In genomic region chr2:65605427-65606058, GRCh38 we compare ENCODE assay signal across 13 cellular contexts.
DNase-seq lines count a peak whose midpoint lies in the region; ATAC-seq and TF ChIP-seq lines count a peak whose summit lies in the region.
"Had no signal": no experiment of that assay in that cellular context is flagged by ENCODE, and none has a peak within 500 bp of the region (broad histone marks: within the 10 kb centered on the region; RNA-seq: fewer than 3 reads in every experiment).

No MANE protein-coding gene starts in this region.

- H3K4me3 ChIP-seq in BLaER1 (0 out of 2 replicates have a peak overlapping the region, but pooled peaks have one; percentile 11), OCI-LY3 (ENCODE audit: low read length) (peak overlapping the region; percentile 48)
- H3K4me3 ChIP-seq: tibial nerve had no signal

- H4K20me1 ChIP-seq in BLaER1 (no peaks in the 10 kb centered on the region), OCI-LY3 (ENCODE audit: insufficient read depth, low read length) (no peaks in the 10 kb centered on the region)

- no peaks in the 10 kb centered on the region for H3K27me3 Mint-ChIP-seq in CD4-positive, alpha-beta T cell

- peak overlapping the region; percentile 18; the same call in 1 of the 2 replicates for H3K9ac ChIP-seq in BLaER1
- peak overlapping the region; percentile 28; the same call in 1 of the 2 replicates for H3K9ac ChIP-seq in OCI-LY3 (ENCODE audit: low read length)

- peak overlapping the region; percentile 84 for H3K4me2 ChIP-seq in BLaER1
- H3K4me2 ChIP-seq in OCI-LY3 (ENCODE audit: low read length) = peak overlapping the region; percentile 68

- H3K36me3 ChIP-seq in BLaER1 = no peaks in the 10 kb centered on the region
- no peaks in the 10 kb centered on the region for H3K36me3 ChIP-seq in OCI-LY3 (replicated peaks; ENCODE audit: low read depth, low read length)
- H3K36me3 ChIP-seq: tibial nerve had no signal

- no peak overlapping the region for H3K4me3 Mint-ChIP-seq in CD4-positive, alpha-beta T cell
- H3K4me3 Mint-ChIP-seq: activated T-cell treated with anti-CD3 and anti-CD28 coated beads, Interleukin-2, amount 50 U/mL, for 4 hours had no signal

- H3K9me3 Mint-ChIP-seq in CD4-positive, alpha-beta T cell = no peaks in the 10 kb centered on the region
- H3K9me3 Mint-ChIP-seq: activated T-cell treated with anti-CD3 and anti-CD28 coated beads, Interleukin-2, amount 50 U/mL, for 4 hours had no signal

- no peaks in the 10 kb centered on the region for H3K9me3 ChIP-seq in BLaER1
- no peaks in the 10 kb centered on the region for H3K9me3 ChIP-seq in OCI-LY3 (ENCODE audit: insufficient read depth, low read length)
- no peaks in the 10 kb centered on the region for H3K9me3 ChIP-seq in CD4-positive, alpha-beta T cell (ENCODE audit: control insufficient read depth, low read length)
- H3K9me3 ChIP-seq: tibial nerve had no signal

- CTCF ChIA-PET in CD4-positive, alpha-beta T cell (lab: Charles Lee) = no interaction called here

- H3K79me2 ChIP-seq in OCI-LY3 (ENCODE audit: low read length) = no peaks in the 10 kb centered on the region

- TF ChIP-seq CTCF in OCI-LY3 (IDR thresholded peaks at IDR 0.05; ENCODE audit: low read depth, low read length) = no peak
- TF ChIP-seq CTCF in CD4-positive, alpha-beta T cell (IDR thresholded peaks at IDR 0.05) = no peak

- no peak overlapping the region for H2AFZ ChIP-seq in OCI-LY3 (ENCODE audit: low read depth, low read length)

- H3K27ac Mint-ChIP-seq in CD4-positive, alpha-beta T cell = no peak overlapping the region

- H3K36me3 Mint-ChIP-seq in CD4-positive, alpha-beta T cell (ENCODE audit: low read depth) = no peaks in the 10 kb centered on the region

- DNase-seq in stimulated activated CD4-positive, alpha-beta T cell treated with anti-CD3 and anti-CD28 coated beads, Interleukin-12 subunit alpha, Interleukin-12 subunit beta, amount 100 ng/mL, for 4 hours = no peak
- DNase-seq in iPS-NIHi11 (ENCODE audit: low spot score) (no peak), epidermal melanocyte (ENCODE audit: insufficient read length, low spot score) (no peak)
- DNase-seq in CD4-positive, alpha-beta T cell = no peak
- DNase-seq: activated T-cell treated with anti-CD3 and anti-CD28 coated beads, Interleukin-2, amount 50 U/mL, for 4 hours; erythroblast; SHP77 treated with DMSO at 0.1 percent for 48 hours had no signal

- ATAC-seq in GM19035 (IDR thresholded peaks at IDR 0.05; ENCODE audit: unreplicated experiment) (peak; percentile 53), HG02678 (IDR thresholded peaks at IDR 0.05; ENCODE audit: unreplicated experiment) (peak; percentile 25)
- ATAC-seq in CD4-positive, alpha-beta T cell (ENCODE audit: poor library complexity) = no peak

- POLR2A ChIA-PET in CD4-positive, alpha-beta T cell (lab: Charles Lee) = no interaction called here

- H3K27me3 ChIP-seq in BLaER1 (no peaks in the 10 kb centered on the region), OCI-LY3 (ENCODE audit: low read depth, low read length) (no peaks in the 10 kb centered on the region)
- H3K27me3 ChIP-seq in CD4-positive, alpha-beta T cell (ENCODE audit: control insufficient read depth, insufficient read depth, low read length) = no peaks in the 10 kb centered on the region
- H3K27me3 ChIP-seq: tibial nerve had no signal

- no peaks in the 10 kb centered on the region for H3K4me1 Mint-ChIP-seq in CD4-positive, alpha-beta T cell (ENCODE audit: low read depth)

- peak overlapping the region; percentile 76 for H3K27ac ChIP-seq in BLaER1
- H3K27ac ChIP-seq in OCI-LY3 (ENCODE audit: low read length) = peak overlapping the region; percentile 90
- no peak overlapping the region for H3K27ac ChIP-seq in CD4-positive, alpha-beta T cell (ENCODE audit: low read depth, low read length)
- H3K27ac ChIP-seq: tibial nerve, VCaP had no signal

- intact Hi-C loops in CD4-positive, alpha-beta T cell (cut with DNase I, micrococcal nuclease) = no loop called here

- H3K4me1 ChIP-seq in BLaER1 (peaks cover 57% of the 10 kb centered on the region), OCI-LY3 (ENCODE audit: low read length) (peaks cover 52% of the 10 kb centered on the region)
